8 cellular contexts compared by ENCODE assay signal in genomic region chr15:65925338-65925737, GRCh38.
"Had no signal": no experiment of that assay in that cellular context is flagged by ENCODE, and none has a peak within 500 bp of the region (broad histone marks: within the 10 kb centered on the region; RNA-seq: fewer than 3 reads in every experiment).

No MANE protein-coding gene starts in this region.

- ATAC-seq: HepG2 had no signal

- DNase-seq: IMR-90, KBM-7, KG1 had no signal

- H3K27ac Mint-ChIP-seq: IgD-negative memory B cell had no signal

- H3K27me3 Mint-ChIP-seq: IgD-negative memory B cell had no signal

- H3K4me3 Mint-ChIP-seq: IgD-negative memory B cell had no signal

- H3K27ac ChIP-seq: HL-60, KMS-11 had no signal

- H3K9ac ChIP-seq: KMS-11 had no signal

- FAIRE-seq: HepG2, HTR-8/SVneo had no signal

- H3K9me3 Mint-ChIP-seq: IgD-negative memory B cell had no signal

- H3K4me2 ChIP-seq: KMS-11 had no signal
